ENCODE assay signal across 18 cellular contexts in genomic region chr6:19692506-19693298, GRCh38.
DNase-seq lines count a peak whose midpoint lies in the region; TF ChIP-seq lines count a peak whose summit lies in the region.
"Had no signal": no experiment of that assay in that cellular context is flagged by ENCODE, and none has a peak within 500 bp of the region (broad histone marks: within the 10 kb centered on the region; RNA-seq: fewer than 3 reads in every experiment).

No MANE protein-coding gene starts in this region.

- H3K36me3 Mint-ChIP-seq in nephron (ENCODE audit: low read depth): no peaks in the 10 kb centered on the region
- no peaks in the 10 kb centered on the region for H3K36me3 Mint-ChIP-seq in type B pancreatic cell
- H3K36me3 Mint-ChIP-seq in activated CD4-positive, alpha-beta memory T cell treated with anti-CD3 and anti-CD28 coated beads for 36 hours: no peaks in the 10 kb centered on the region

- H3K4me1 Mint-ChIP-seq in nephron (peaks cover 20% of the 10 kb centered on the region), type B pancreatic cell (ENCODE audit: unreplicated experiment) (peaks cover 11% of the 10 kb centered on the region)
- H3K4me1 Mint-ChIP-seq in activated CD4-positive, alpha-beta memory T cell treated with anti-CD3 and anti-CD28 coated beads for 36 hours (ENCODE audit: low read depth): no peaks in the 10 kb centered on the region

- CTCF ChIA-PET in activated CD4-positive, alpha-beta memory T cell treated with anti-CD3 and anti-CD28 coated beads for 36 hours (lab: Charles Lee): no interaction called here

- H3K9me3 Mint-ChIP-seq in nephron: no peaks in the 10 kb centered on the region
- no peaks in the 10 kb centered on the region for H3K9me3 Mint-ChIP-seq in type B pancreatic cell
- peaks cover 2% of the 10 kb centered on the region for H3K9me3 Mint-ChIP-seq in activated CD4-positive, alpha-beta memory T cell treated with anti-CD3 and anti-CD28 coated beads for 36 hours
- H3K9me3 Mint-ChIP-seq: T-helper 1 cell treated with Interleukin-12 subunit alpha and Interleukin-12 subunit beta and Interleukin-4 antibody, amounts not matched to agents 30 μg/mL and 1 μg/mL, for 36 hours had no signal

- H3K27me3 Mint-ChIP-seq in nephron (ENCODE audit: low read depth) (peaks cover 19% of the 10 kb centered on the region), type B pancreatic cell (peaks cover 23% of the 10 kb centered on the region)
- peaks cover 9% of the 10 kb centered on the region for H3K27me3 Mint-ChIP-seq in activated CD4-positive, alpha-beta memory T cell treated with anti-CD3 and anti-CD28 coated beads for 36 hours

- no peak for TF ChIP-seq CTCF in nephron (IDR thresholded peaks at IDR 0.05; ENCODE audit: unreplicated experiment in 3 of 3)
- no peak for TF ChIP-seq CTCF in type B pancreatic cell (conservative IDR thresholded peaks at IDR 0.05)

- peak overlapping the region; percentile 63 to 85 (median 75) for H3K27ac Mint-ChIP-seq in nephron
- peak overlapping the region; percentile 82 for H3K27ac Mint-ChIP-seq in type B pancreatic cell
- no peak overlapping the region for H3K27ac Mint-ChIP-seq in activated CD4-positive, alpha-beta memory T cell treated with anti-CD3 and anti-CD28 coated beads for 36 hours
- H3K27ac Mint-ChIP-seq: T-helper 1 cell treated with Interleukin-12 subunit alpha and Interleukin-12 subunit beta and Interleukin-4 antibody, amounts not matched to agents 30 μg/mL and 1 μg/mL, for 36 hours had no signal

- DNase-seq in NCI-H1694 treated with DMSO at 0.1 percent for 48 hours (lab: John Stamatoyannopoulos, UW): peak; percentile 4
- DNase-seq in NCI-H1694 (lab: John Stamatoyannopoulos, UW): no peak
- peak; percentile 51 for DNase-seq in globus pallidus (ENCODE audit: low spot score)
- no peak for DNase-seq in type B pancreatic cell (ENCODE audit: extremely low spot score, unreplicated experiment)
- DNase-seq in activated CD4-positive, alpha-beta memory T cell treated with anti-CD3 and anti-CD28 coated beads for 36 hours: no peak
- DNase-seq in GF-D8 (lab: John Stamatoyannopoulos, UW): no peak
- DNase-seq in T-helper 1 cell: no peak
- DNase-seq: 8988T; activated CD4-positive, alpha-beta T cell treated with anti-CD3 and anti-CD28 coated beads, Interleukin-2, amount 50 U/mL, for 4 hours; activated naive CD4-positive, alpha-beta T cell treated with anti-CD3 and anti-CD28 coated beads, Interleukin-2, amount 50 U/mL, for 16 hours; colonic mucosa; foreskin fibroblast; left ventricle myocardium superior; NCI-H524 treated with DMSO at 0.1 percent for 48 hours; SHP77 treated with DMSO at 0.1 percent for 48 hours; stimulated activated CD4-positive, alpha-beta T cell treated with anti-CD3 and anti-CD28 coated beads, Interleukin-4, amount 100 ng/mL, for 4 hours had no signal

- H3K4me3 Mint-ChIP-seq in nephron (peak overlapping the region; percentile 74 to 82 (median 77)), type B pancreatic cell (peak overlapping the region; percentile 82)
- no peak overlapping the region for H3K4me3 Mint-ChIP-seq in activated CD4-positive, alpha-beta memory T cell treated with anti-CD3 and anti-CD28 coated beads for 36 hours
- H3K4me3 Mint-ChIP-seq: T-helper 1 cell treated with Interleukin-12 subunit alpha and Interleukin-12 subunit beta and Interleukin-4 antibody, amounts not matched to agents 30 μg/mL and 1 μg/mL, for 36 hours had no signal

- POLR2A ChIA-PET in activated CD4-positive, alpha-beta memory T cell treated with anti-CD3 and anti-CD28 coated beads for 36 hours (lab: Charles Lee): no interaction called here

- intact Hi-C loops in activated CD4-positive, alpha-beta memory T cell treated with anti-CD3 and anti-CD28 coated beads for 36 hours (cut with micrococcal nuclease): no loop called here

Comparison
In these comparisons a context has a peak if more than half of its experiments do, and no peak if none do; other contexts are left out.
1. DNase-seq: peak in NCI-H1694 treated with DMSO at 0.1 percent for 48 hours (single experiment) and globus pallidus (single experiment); none in NCI-H1694 (single experiment), type B pancreatic cell (single experiment), activated CD4-positive, alpha-beta memory T cell treated with anti-CD3 and anti-CD28 coated beads for 36 hours (single experiment), GF-D8 (single experiment) and T-helper 1 cell (0 of 5).